In genomic region chr7:726084-726853, GRCh38 we compare ENCODE assay signal across 1 cellular context.
TF ChIP-seq lines count a peak whose summit lies in the region.

Gene DNAAF5, plus strand, starts transcription at chr7:726699. Its CDS starts 22 bp downstream, at chr7:726721.

TF ChIP-seq in K562, 482 proteins besides CTCF, POLR2A, EP300 and RAD21 (continued from another document and continues in another):
- TF ChIP-seq RREB1 (CRISPR knock-in tag; IDR thresholded peaks at IDR 0.05): peak; percentile 58; the same call in 1 of the 2 replicates
- peak; percentile 86 for TF ChIP-seq POLR2G (IDR thresholded peaks at IDR 0.05; ENCODE audit: low read depth, low read length)
- TF ChIP-seq ZBTB8A (IDR thresholded peaks at IDR 0.05; ENCODE audit: partially characterized antibody): no peak
- TF ChIP-seq PTTG1 (tag; IDR thresholded peaks at IDR 0.05; ENCODE audit: low read depth): no peak
- peak; percentile 97 for TF ChIP-seq E4F1 (CRISPR knock-in tag; IDR thresholded peaks at IDR 0.05; ENCODE audit: borderline replicate concordance)
- 0 out of 2 replicates have a peak, but pooled peaks have one; percentile 60 for TF ChIP-seq ADNP (tag; IDR thresholded peaks at IDR 0.05)
- TF ChIP-seq ATF4 (CRISPR knock-in tag; IDR thresholded peaks at IDR 0.05): no peak
- no peak for TF ChIP-seq PRPF4 (IDR thresholded peaks at IDR 0.05; ENCODE audit: insufficient read depth, low read depth, low read length, poor library complexity, severe bottlenecking)
- TF ChIP-seq RBM22 (IDR thresholded peaks at IDR 0.05; ENCODE audit: low read depth, low read length, poor library complexity, severe bottlenecking): peak; percentile 68
- TF ChIP-seq NCOA1 (IDR thresholded peaks at IDR 0.05; ENCODE audit: low read depth): 0 out of 2 replicates have a peak, but pooled peaks have one; percentile 28
- TF ChIP-seq NKRF (IDR thresholded peaks at IDR 0.05; ENCODE audit: borderline replicate concordance): peak; percentile 97
- TF ChIP-seq GATAD2B (IDR thresholded peaks at IDR 0.05; ENCODE audit: borderline replicate concordance): peak; percentile 58
- no peak for TF ChIP-seq FOXK1 (CRISPR knock-in tag; IDR thresholded peaks at IDR 0.05; ENCODE audit: borderline replicate concordance)
- TF ChIP-seq GABPA (tag; conservative IDR thresholded peaks at IDR 0.05; ENCODE audit: low read depth): peak; percentile 97
- TF ChIP-seq L3MBTL2 (IDR thresholded peaks at IDR 0.05): peak; percentile 96
- no peak for TF ChIP-seq ATF3 (IDR thresholded peaks at IDR 0.05)
- TF ChIP-seq ATF3 (CRISPR knock-in tag; conservative IDR thresholded peaks at IDR 0.05): peak; percentile 54; the same call in 1 of the 2 replicates
- TF ChIP-seq RBFOX2 (IDR thresholded peaks at IDR 0.05; ENCODE audit: low read depth, low read length): peak; percentile 93
- TF ChIP-seq TSHZ1 (CRISPR knock-in tag; IDR thresholded peaks at IDR 0.05): no peak
- no peak for TF ChIP-seq SRSF7 (optimal IDR thresholded peaks at IDR 0.05; ENCODE audit: low read depth, low read length)
- TF ChIP-seq BHLHE40 (IDR thresholded peaks at IDR 0.05; ENCODE audit: low read length): peak; percentile 81
- TF ChIP-seq JUND (IDR thresholded peaks at IDR 0.05; ENCODE audit: borderline replicate concordance, low read depth, low read length): 0 out of 2 replicates have a peak, but pooled peaks have one; percentile 27
- no peak; the same call in 2 of the 3 replicates for TF ChIP-seq JUND (tag; IDR thresholded peaks at IDR 0.05; ENCODE audit: borderline replicate concordance, low read depth, low read length)
- TF ChIP-seq MYC (IDR thresholded peaks at IDR 0.05; ENCODE audit: low read depth, low read length): peak; percentile 99
- peak; percentile 98; the same call in 1 of the 2 replicates for TF ChIP-seq MYC (CRISPR knock-in tag; IDR thresholded peaks at IDR 0.05; ENCODE audit: borderline replicate concordance, low read depth)
- peak; percentile 64 for TF ChIP-seq SMAD4 (CRISPR knock-in tag; conservative IDR thresholded peaks at IDR 0.05)
- 0 out of 4 replicates have a peak, but pooled peaks of 1 of the 2 experiments have one; percentile 11 for TF ChIP-seq SRF (CRISPR knock-in tag; IDR thresholded peaks at IDR 0.05)
- no peak for TF ChIP-seq CTCFL (IDR thresholded peaks at IDR 0.05; ENCODE audit: borderline replicate concordance, insufficient read depth, low read depth, low read length, poor library complexity, severe bottlenecking)
- no peak for TF ChIP-seq ZSCAN29 (IDR thresholded peaks at IDR 0.05)
- peak; percentile 83 for TF ChIP-seq TFAP4 (CRISPR knock-in tag; IDR thresholded peaks at IDR 0.05; ENCODE audit: borderline replicate concordance)
- peak; percentile 91 for TF ChIP-seq ETV1 (tag; conservative IDR thresholded peaks at IDR 0.05; ENCODE audit: low read depth)
- no peak for TF ChIP-seq BDP1 (IDR thresholded peaks at IDR 0.05; ENCODE audit: insufficient read depth, insufficient read length)
- TF ChIP-seq ZNF583 (CRISPR knock-in tag; IDR thresholded peaks at IDR 0.05): 0 out of 2 replicates have a peak, but pooled peaks have one; percentile 43
- no peak for TF ChIP-seq ZNF445 (CRISPR knock-in tag; IDR thresholded peaks at IDR 0.05; ENCODE audit: low read depth)
- TF ChIP-seq TEAD2 (tag; IDR thresholded peaks at IDR 0.05): no peak
- TF ChIP-seq RNF219 (CRISPR knock-in tag; IDR thresholded peaks at IDR 0.05): no peak
- 0 out of 4 replicates have a peak, but pooled peaks of 1 of the 2 experiments have one; percentile 25 for TF ChIP-seq ETV6 (IDR thresholded peaks at IDR 0.05; ENCODE audit: borderline replicate concordance in 1 of 2, low read depth in 2 of 2, low read length in 1 of 2)
- no peak for TF ChIP-seq ETV6 (CRISPR knock-in tag; IDR thresholded peaks at IDR 0.05; ENCODE audit: borderline replicate concordance)
